Comparison of ENCODE assay signal across 27 cellular contexts in genomic region chr6:122238861-122239260, GRCh38.
"Had no signal": no experiment of that assay in that cellular context is flagged by ENCODE, and none has a peak within 500 bp of the region (broad histone marks: within the 10 kb centered on the region; RNA-seq: fewer than 3 reads in every experiment).

No MANE protein-coding gene starts in this region.

- H3K4me3 ChIP-seq: pancreas, psoas muscle, skin epidermis, smooth muscle cell, spleen, stomach, thoracic aorta, thyroid gland, tibial nerve, upper lobe of left lung, vagina had no signal

- H3K9me3 ChIP-seq: neutrophil, pancreas, thyroid gland, upper lobe of left lung had no signal

- H3K4me1 ChIP-seq: pancreas, psoas muscle, spleen, stomach, thyroid gland, tibial nerve, upper lobe of left lung, vagina had no signal

- FAIRE-seq: pancreas, urothelium cell line had no signal

- H3K4me2 ChIP-seq: smooth muscle cell had no signal

- DNase-seq: naive B cell; naive thymus-derived CD8-positive, alpha-beta T cell; nephron progenitor cell; nucleus accumbens; pancreas; psoas muscle; right cardiac atrium; spleen; stimulated activated CD4-positive, alpha-beta T cell treated with anti-CD3 and anti-CD28 coated beads, Interleukin-12 subunit alpha, Interleukin-12 subunit beta, amount 100 ng/mL, for 4 hours; stimulated activated CD4-positive, alpha-beta T cell treated with anti-CD3 and anti-CD28 coated beads, Interleukin-1b, Interleukin-23, amount 100 ng/mL, for 48 hours; stimulated activated CD4-positive, alpha-beta T cell treated with anti-CD3 and anti-CD28 coated beads, Interleukin-4, amount 100 ng/mL, for 24 hours; stimulated activated naive B cell treated with anti-CD40 and anti-IgM and Interleukin-4, amounts not matched to agents 10 μg/mL and 1 μg/mL and 100 μg/mL, for 72 hours; stimulated activated naive CD4-positive, alpha-beta T cell treated with Interleukin-2 at 50 U/mL for 16 hours; stomach; thyroid gland; trophoblast cell; upper lobe of left lung had no signal

- H3K27ac ChIP-seq: neutrophil, pancreas, psoas muscle, skin epidermis, spleen, stomach, thoracic aorta, thyroid gland, tibial nerve, upper lobe of left lung, vagina had no signal

- H3K27me3 ChIP-seq: neutrophil, pancreas, spleen, stomach, thyroid gland, tibial nerve, upper lobe of left lung, vagina had no signal

- ATAC-seq: naive thymus-derived CD8-positive, alpha-beta T cell; natural killer cell treated with Interleukin-12 subunit alpha and Interleukin-12 subunit beta and Interleukin-15 and Interleukin-18, amount 100 ng/mL, for 72 hours; pancreas; psoas muscle; right cardiac atrium; sciatic nerve; stimulated activated effector memory CD8-positive, alpha-beta T cell treated with anti-CD3 and anti-CD28 coated beads, Interleukin-12 subunit alpha, Interleukin-12 subunit beta, amount 100 ng/mL, for 72 hours; stimulated activated naive B cell treated with anti-CD40 and anti-IgM and Interleukin-4, amounts not matched to agents 10 μg/mL and 1 μg/mL and 100 μg/mL, for 72 hours had no signal

- H3K36me3 ChIP-seq: neutrophil, pancreas, spleen, stomach, thoracic aorta, thyroid gland, tibial nerve, upper lobe of left lung, vagina had no signal
